In genomic region chr16:87312008-87312407, GRCh38 we compare ENCODE assay signal across 4 cellular contexts.
"Had no signal": no experiment of that assay in that cellular context is flagged by ENCODE, and none has a peak within 500 bp of the region (broad histone marks: within the 10 kb centered on the region; RNA-seq: fewer than 3 reads in every experiment).

No MANE protein-coding gene starts in this region.

- DNase-seq: H9, HCEC 1CT, IMR-90 had no signal

- H3K4me3 ChIP-seq: GM23338 had no signal
